8 cellular contexts compared by ENCODE assay signal in genomic region chr17:57622886-57623433, GRCh38.
DNase-seq lines count a peak whose midpoint lies in the region; ATAC-seq and TF ChIP-seq lines count a peak whose summit lies in the region.

No MANE protein-coding gene starts in this region.

- H3K36me3 Mint-ChIP-seq in activated T-helper 17 cell treated with anti-CD3 and anti-CD28 coated beads, Interleukin-2, amount 50 U/mL, for 72 hours (ENCODE audit: low read depth) = peaks cover 26% of the 10 kb centered on the region

- H3K4me3 Mint-ChIP-seq in activated T-helper 17 cell treated with anti-CD3 and anti-CD28 coated beads, Interleukin-2, amount 50 U/mL, for 72 hours = peak overlapping the region; percentile 21

- intact Hi-C loops in left lung (cut with DNase I) = no loop called here

- H3K9me3 Mint-ChIP-seq in activated T-helper 17 cell treated with anti-CD3 and anti-CD28 coated beads, Interleukin-2, amount 50 U/mL, for 72 hours = no peaks in the 10 kb centered on the region

- H3K27ac ChIP-seq in HL-60 (replicated peaks) (peak overlapping the region; percentile 5), left lung (peak overlapping the region in 1 of 2 donors; percentile 66)

- H3K4me3 ChIP-seq in GM08714 (ENCODE audit: low read length) (peak overlapping the region; percentile 14; the same call in 1 of the 2 replicates), HL-60 (replicated peaks; ENCODE audit: insufficient read depth, low read length) (no peak overlapping the region), left lung (no peak overlapping the region)

- TF ChIP-seq CTCF in HL-60 (IDR thresholded peaks at IDR 0.05; ENCODE audit: insufficient read depth, low read length) = no peak
- no peak for TF ChIP-seq CTCF in left lung (IDR thresholded peaks at IDR 0.05)

- H3K27ac Mint-ChIP-seq in activated T-helper 17 cell treated with anti-CD3 and anti-CD28 coated beads, Interleukin-2, amount 50 U/mL, for 72 hours = peak overlapping the region; percentile 84

- no peaks in the 10 kb centered on the region for H3K27me3 Mint-ChIP-seq in activated T-helper 17 cell treated with anti-CD3 and anti-CD28 coated beads, Interleukin-2, amount 50 U/mL, for 72 hours

- peak; percentile 87 for ATAC-seq in GM21390 (IDR thresholded peaks at IDR 0.05; ENCODE audit: unreplicated experiment)
- peak; percentile 83 for ATAC-seq in activated T-helper 17 cell treated with anti-CD3 and anti-CD28 coated beads, Interleukin-2, amount 50 U/mL, for 72 hours (replicated peaks)
- peak; percentile 56 for ATAC-seq in left lung

- H3K27me3 ChIP-seq in HL-60 (ENCODE audit: insufficient read depth, poor library complexity, severe bottlenecking) = no peaks in the 10 kb centered on the region
- no peaks in the 10 kb centered on the region for H3K27me3 ChIP-seq in left lung

- DNase-seq in HL-60 (ENCODE audit: low read depth in 1 of 2, low spot score in 1 of 2) (peak in 1 of 2 experiments; percentile 67), left lung (no peak), NCI-H1105 (lab: John Stamatoyannopoulos, UW) (no peak), erythroblast (lab: John Stamatoyannopoulos, UW) (no peak)
- no peak for DNase-seq in activated effector memory CD4-positive, alpha-beta T cell treated with anti-CD3 and anti-CD28 coated beads, Interleukin-2, amount 50 U/mL, for 16 hours

- H3K4me1 Mint-ChIP-seq in activated T-helper 17 cell treated with anti-CD3 and anti-CD28 coated beads, Interleukin-2, amount 50 U/mL, for 72 hours = peaks cover 26% of the 10 kb centered on the region

- peaks cover 0 to 4% of the 10 kb centered on the region in 2 donors for H3K36me3 ChIP-seq in left lung

- no peak for TF ChIP-seq POLR2A in erythroblast (IDR thresholded peaks at IDR 0.05; ENCODE audit: low read length)

- H3K4me1 ChIP-seq in left lung = peaks cover 0 to 23% of the 10 kb centered on the region in 2 donors

- no peaks in the 10 kb centered on the region for H3K9me3 ChIP-seq in left lung
